In genomic region chr1:152111515-152111968, GRCh38 we compare ENCODE assay signal across 9 cellular contexts. TPM values are rescaled to one million over a fixed set of nuclear protein-coding genes. Genes with fewer than 3 reads are reported as not detected.
DNase-seq lines count a peak whose midpoint lies in the region; ATAC-seq and TF ChIP-seq lines count a peak whose summit lies in the region.
"Had no signal": no experiment of that assay in that cellular context is flagged by ENCODE, and none has a peak within 500 bp of the region (broad histone marks: within the 10 kb centered on the region; RNA-seq: fewer than 3 reads in every experiment).

No MANE protein-coding gene starts in this region.

- peaks cover 7% of the 10 kb centered on the region for H3K27me3 Mint-ChIP-seq in activated naive CD8-positive, alpha-beta T cell treated with anti-CD3 and anti-CD28 coated beads, Interleukin-2, amount 10 ng/mL, durations not matched to agents 7 days and 5 days

- H3K9me3 ChIP-seq in testis: no peaks in the 10 kb centered on the region

- no peak overlapping the region for H3K27ac ChIP-seq in testis

- no peaks in the 10 kb centered on the region for H3K36me3 Mint-ChIP-seq in activated naive CD8-positive, alpha-beta T cell treated with anti-CD3 and anti-CD28 coated beads, Interleukin-2, amount 10 ng/mL, durations not matched to agents 7 days and 5 days

- no peak for TF ChIP-seq POLR2A in testis (IDR thresholded peaks at IDR 0.05)

- H3K27ac Mint-ChIP-seq in activated naive CD8-positive, alpha-beta T cell treated with anti-CD3 and anti-CD28 coated beads, Interleukin-2, amount 10 ng/mL, durations not matched to agents 7 days and 5 days: no peak overlapping the region
- H3K27ac Mint-ChIP-seq: naive thymus-derived CD8-positive, alpha-beta T cell had no signal

- H3K4me1 Mint-ChIP-seq in activated naive CD8-positive, alpha-beta T cell treated with anti-CD3 and anti-CD28 coated beads, Interleukin-2, amount 10 ng/mL, durations not matched to agents 7 days and 5 days: no peaks in the 10 kb centered on the region

- H3K4me3 ChIP-seq in testis: peak overlapping the region; percentile 10 to 53

- POLR2A ChIA-PET in activated naive CD8-positive, alpha-beta T cell treated with anti-CD3 and anti-CD28 coated beads, Interleukin-2, amount 10 ng/mL, durations not matched to agents 7 days and 5 days (lab: Charles Lee): no interaction called here

- no peaks in the 10 kb centered on the region for H3K36me3 ChIP-seq in testis (ENCODE audit: low read depth, missing control alignments)

- 1 to 3% methylated on average over 38 to 44 of the region's 44 CpGs for WGBS in testis, 2 donors

- DNase-seq in GDM1 (lab: John Stamatoyannopoulos, UW) (peak; percentile 43), NCI-H1417 treated with DMSO at 0.1 percent for 48 hours (lab: John Stamatoyannopoulos, UW) (peak; percentile 25), kidney glomerular epithelial cell (lab: John Stamatoyannopoulos, UW) (peak; percentile 58), testis (peak; percentile 52), globus pallidus (ENCODE audit: low spot score) (no peak), NCI-H2029 treated with DMSO at 0.1 percent for 48 hours (lab: John Stamatoyannopoulos, UW) (no peak)
- peak; percentile 54 for DNase-seq in activated naive CD8-positive, alpha-beta T cell treated with anti-CD3 and anti-CD28 coated beads, Interleukin-2, amount 10 ng/mL, durations not matched to agents 7 days and 5 days

- H3K9me3 Mint-ChIP-seq in activated naive CD8-positive, alpha-beta T cell treated with anti-CD3 and anti-CD28 coated beads, Interleukin-2, amount 10 ng/mL, durations not matched to agents 7 days and 5 days: peaks cover 4% of the 10 kb centered on the region
- H3K9me3 Mint-ChIP-seq: naive thymus-derived CD8-positive, alpha-beta T cell had no signal

- no peaks in the 10 kb centered on the region for H3K27me3 ChIP-seq in testis

- TF ChIP-seq CTCF in testis (IDR thresholded peaks at IDR 0.05): no peak

- H3K4me1 ChIP-seq in testis: peaks cover 11% of the 10 kb centered on the region

- intact Hi-C loops in testis (cut with DNase I; ENCODE audit: low total_unique reads): no loop called here

- no peak overlapping the region for H3K4me3 Mint-ChIP-seq in activated naive CD8-positive, alpha-beta T cell treated with anti-CD3 and anti-CD28 coated beads, Interleukin-2, amount 10 ng/mL, durations not matched to agents 7 days and 5 days
- H3K4me3 Mint-ChIP-seq: naive thymus-derived CD8-positive, alpha-beta T cell had no signal

- ATAC-seq in activated naive CD8-positive, alpha-beta T cell treated with anti-CD3 and anti-CD28 coated beads, Interleukin-2, amount 10 ng/mL, durations not matched to agents 7 days and 5 days (ENCODE audit: low read depth): no peak
- no peak for ATAC-seq in HG03135 (IDR thresholded peaks at IDR 0.05; ENCODE audit: unreplicated experiment)

RNA-seq across cellular contexts. Expression of gene TCHH, which starts 3.7 kb away (rescaled TPM):
- total RNA-seq in activated naive CD8-positive, alpha-beta T cell treated with anti-CD3 and anti-CD28 coated beads, Interleukin-2, amount 10 ng/mL, durations not matched to agents 7 days and 5 days: under 1 TPM; 0.06 to 0.08 TPM
- total RNA-seq in testis: 1 to 10 TPM; 2.2 to 2.9 TPM
- polyA plus RNA-seq in testis (ENCODE audit: insufficient read depth, low read depth, low replicate concordance): 0.53 TPM
- total RNA-seq: naive thymus-derived CD8-positive, alpha-beta T cell had no signal
- polyA plus RNA-seq: naive thymus-derived CD8-positive, alpha-beta T cell had no signal

RNA-seq across cellular contexts. Expression of gene TCHHL1, which starts 22.7 kb away (rescaled TPM):
- total RNA-seq in activated naive CD8-positive, alpha-beta T cell treated with anti-CD3 and anti-CD28 coated beads, Interleukin-2, amount 10 ng/mL, durations not matched to agents 7 days and 5 days: not detected
- under 1 TPM in 1 of 2 donors, not detected in 1; 0.12 TPM for total RNA-seq in testis
- polyA plus RNA-seq in testis (ENCODE audit: insufficient read depth, low read depth, low replicate concordance): not detected
- total RNA-seq: naive thymus-derived CD8-positive, alpha-beta T cell had no signal
- polyA plus RNA-seq: naive thymus-derived CD8-positive, alpha-beta T cell had no signal

RNA-seq across cellular contexts. Expression of gene RPTN, which starts 47.5 kb away (rescaled TPM):
- not detected for total RNA-seq in activated naive CD8-positive, alpha-beta T cell treated with anti-CD3 and anti-CD28 coated beads, Interleukin-2, amount 10 ng/mL, durations not matched to agents 7 days and 5 days
- total RNA-seq in testis: under 1 TPM in 1 of 2 donors, not detected in 1; 0.06 TPM
- polyA plus RNA-seq in testis (ENCODE audit: insufficient read depth, low read depth, low replicate concordance): not detected
- total RNA-seq: naive thymus-derived CD8-positive, alpha-beta T cell had no signal
- polyA plus RNA-seq: naive thymus-derived CD8-positive, alpha-beta T cell had no signal

Comparison
In these comparisons a context has a peak if more than half of its experiments do, and no peak if none do; other contexts are left out.
1. DNase-seq: peak in GDM1 (single experiment), NCI-H1417 treated with DMSO at 0.1 percent for 48 hours (single experiment), activated naive CD8-positive, alpha-beta T cell treated with anti-CD3 and anti-CD28 coated beads, Interleukin-2, amount 10 ng/mL, durations not matched to agents 7 days and 5 days (single experiment), kidney glomerular epithelial cell (single experiment) and testis (single experiment); none in globus pallidus (single experiment) and NCI-H2029 treated with DMSO at 0.1 percent for 48 hours (single experiment).